In genomic region chr9:129822825-129823162, GRCh38 we compare ENCODE assay signal across 8 cellular contexts. TPM values are rescaled to one million over a fixed set of nuclear protein-coding genes. Genes with fewer than 3 reads are reported as not detected.
DNase-seq lines count a peak whose midpoint lies in the region; ATAC-seq, FAIRE-seq and TF ChIP-seq lines count a peak whose summit lies in the region.

No MANE protein-coding gene starts in this region.

- no peaks in the 10 kb centered on the region for H3K27me3 Mint-ChIP-seq in activated T-cell treated with anti-CD3 and anti-CD28 coated beads, Interleukin-2, amount 50 U/mL, for 24 hours
- H3K27me3 Mint-ChIP-seq in activated naive CD8-positive, alpha-beta T cell treated with anti-CD3 and anti-CD28 coated beads for 36 hours, result no peaks in the 10 kb centered on the region

- H3K4me1 ChIP-seq in kidney (ENCODE audit: control insufficient read depth in 1 of 2, insufficient read depth in 1 of 2, low read depth in 1 of 2, low read length in 2 of 2) (peaks cover 0 to 5% of the 10 kb centered on the region in 2 donors), thoracic aorta (ENCODE audit: control insufficient read depth in 1 of 2, low read depth in 2 of 2) (peaks cover 5 to 9% of the 10 kb centered on the region in 2 donors)

- intact Hi-C loops in kidney (cut with DNase I), result no loop called here

- H3K4me3 ChIP-seq in kidney (ENCODE audit: low read length in 2 of 2), result peak overlapping the region; percentile 57 to 68
- H3K4me3 ChIP-seq in thoracic aorta, result peak overlapping the region; percentile 94

- FAIRE-seq in kidney (lab: Jason Lieb, UNC), result no peak

- H3K36me3 Mint-ChIP-seq in activated T-cell treated with anti-CD3 and anti-CD28 coated beads, Interleukin-2, amount 50 U/mL, for 24 hours (ENCODE audit: low read depth), result peaks cover 63% of the 10 kb centered on the region
- peaks cover 14% of the 10 kb centered on the region for H3K36me3 Mint-ChIP-seq in activated naive CD8-positive, alpha-beta T cell treated with anti-CD3 and anti-CD28 coated beads for 36 hours

- no peaks in the 10 kb centered on the region for H3K27me3 ChIP-seq in thoracic aorta (replicated peaks; ENCODE audit: insufficient read depth)

- no peak for DNase-seq in activated T-cell treated with anti-CD3 and anti-CD28 coated beads, Interleukin-2, amount 50 U/mL, for 24 hours
- DNase-seq in activated T-cell treated with anti-CD3 and anti-CD28 coated beads for 4 hours (no peak), kidney (no peak), thoracic aorta (ENCODE audit: low spot score) (no peak), NCI-H2029 (lab: John Stamatoyannopoulos, UW) (no peak), NCI-H1436 treated with DMSO at 0.1 percent for 48 hours (lab: John Stamatoyannopoulos, UW) (no peak)
- DNase-seq in activated naive CD8-positive, alpha-beta T cell treated with anti-CD3 and anti-CD28 coated beads for 36 hours, result no peak
- no peak for DNase-seq in stimulated activated CD4-positive, alpha-beta T cell treated with anti-CD3 and anti-CD28 coated beads, Interleukin-2, amount 100 ng/mL, for 48 hours

- H3K27ac ChIP-seq in kidney (ENCODE audit: low read depth in 2 of 2, low read length in 2 of 2) (no peak overlapping the region), thoracic aorta (peak overlapping the region in 1 of 2 donors; percentile 40)

- H3K9me3 ChIP-seq in kidney (ENCODE audit: control insufficient read depth in 1 of 2, low read length in 2 of 2) (no peaks in the 10 kb centered on the region), thoracic aorta (no peaks in the 10 kb centered on the region)

- peaks cover 13 to 15% of the 10 kb centered on the region in 2 donors for H3K36me3 ChIP-seq in kidney (ENCODE audit: control insufficient read depth in 1 of 2, insufficient read depth in 2 of 2, low read length in 2 of 2)
- peaks cover 41% of the 10 kb centered on the region for H3K36me3 ChIP-seq in thoracic aorta

- H3K27ac Mint-ChIP-seq in activated T-cell treated with anti-CD3 and anti-CD28 coated beads, Interleukin-2, amount 50 U/mL, for 24 hours, result peak overlapping the region; percentile 83
- H3K27ac Mint-ChIP-seq in activated naive CD8-positive, alpha-beta T cell treated with anti-CD3 and anti-CD28 coated beads for 36 hours, result peak overlapping the region; percentile 84

- TF ChIP-seq CTCF in kidney (IDR thresholded peaks at IDR 0.05; ENCODE audit: borderline replicate concordance, extremely low read depth, insufficient read depth) (no peak), thoracic aorta (IDR thresholded peaks at IDR 0.05) (no peak)

- no peaks in the 10 kb centered on the region for H3K9me3 Mint-ChIP-seq in activated T-cell treated with anti-CD3 and anti-CD28 coated beads, Interleukin-2, amount 50 U/mL, for 24 hours
- no peaks in the 10 kb centered on the region for H3K9me3 Mint-ChIP-seq in activated naive CD8-positive, alpha-beta T cell treated with anti-CD3 and anti-CD28 coated beads for 36 hours

- ATAC-seq in thoracic aorta (ENCODE audit: insufficient number of reproducible peaks, low FRiP score, low read depth), result no peak

- peak overlapping the region in 1 of 2 donors; percentile 77 for H3K9ac ChIP-seq in kidney (ENCODE audit: low read length in 2 of 2)

- peaks cover 14% of the 10 kb centered on the region for H3K4me1 Mint-ChIP-seq in activated T-cell treated with anti-CD3 and anti-CD28 coated beads, Interleukin-2, amount 50 U/mL, for 24 hours (ENCODE audit: low read depth)
- H3K4me1 Mint-ChIP-seq in activated naive CD8-positive, alpha-beta T cell treated with anti-CD3 and anti-CD28 coated beads for 36 hours, result peaks cover 10% of the 10 kb centered on the region

- peak overlapping the region; percentile 88 for H3K4me3 Mint-ChIP-seq in activated T-cell treated with anti-CD3 and anti-CD28 coated beads, Interleukin-2, amount 50 U/mL, for 24 hours
- peak overlapping the region; percentile 84 for H3K4me3 Mint-ChIP-seq in activated naive CD8-positive, alpha-beta T cell treated with anti-CD3 and anti-CD28 coated beads for 36 hours

RNA-seq across cellular contexts. Expression of gene TOR1A, which starts 1.1 kb away (rescaled TPM):
- 10 to 100 TPM; 42.6 to 42.8 TPM for total RNA-seq in activated naive CD8-positive, alpha-beta T cell treated with anti-CD3 and anti-CD28 coated beads for 36 hours
- total RNA-seq in kidney (29.2 TPM), thoracic aorta (10 to 100 TPM; 36.1 to 39.3 TPM)
- polyA plus RNA-seq in kidney (ENCODE audit: insufficient read depth, low read depth, low replicate concordance), result 24.6 TPM

RNA-seq across cellular contexts. Expression of gene C9orf78, which starts 12.3 kb away (rescaled TPM):
- 10 to 100 TPM; 66.3 to 68.2 TPM for total RNA-seq in activated naive CD8-positive, alpha-beta T cell treated with anti-CD3 and anti-CD28 coated beads for 36 hours
- total RNA-seq in kidney (39.7 TPM), thoracic aorta (100 to 1,000 TPM in 1 of 2 donors, 10 to 100 TPM in 1; 47.8 to 140 TPM)
- polyA plus RNA-seq in kidney (ENCODE audit: insufficient read depth, low read depth, low replicate concordance), result 62.1 TPM

RNA-seq across cellular contexts. Expression of gene USP20, which starts 12.5 kb away (rescaled TPM):
- 10 to 100 TPM; 51.1 to 55.4 TPM for total RNA-seq in activated naive CD8-positive, alpha-beta T cell treated with anti-CD3 and anti-CD28 coated beads for 36 hours
- 28.8 TPM for total RNA-seq in kidney
- 22.8 TPM for polyA plus RNA-seq in kidney (ENCODE audit: insufficient read depth, low read depth, low replicate concordance)
- 10 to 100 TPM; 47.8 to 51.2 TPM for total RNA-seq in thoracic aorta

RNA-seq across cellular contexts. Expression of gene TOR1B, which starts 19.8 kb away (rescaled TPM):
- 10 to 100 TPM; 18.7 to 19.8 TPM for total RNA-seq in activated naive CD8-positive, alpha-beta T cell treated with anti-CD3 and anti-CD28 coated beads for 36 hours
- total RNA-seq in kidney, result 21.4 TPM
- 10.1 TPM for polyA plus RNA-seq in kidney (ENCODE audit: insufficient read depth, low read depth, low replicate concordance)
- total RNA-seq in thoracic aorta, result 10 to 100 TPM; 28.4 to 33.4 TPM
